Comparison of ENCODE assay signal across 8 cellular contexts in the genomic region with DNA sequence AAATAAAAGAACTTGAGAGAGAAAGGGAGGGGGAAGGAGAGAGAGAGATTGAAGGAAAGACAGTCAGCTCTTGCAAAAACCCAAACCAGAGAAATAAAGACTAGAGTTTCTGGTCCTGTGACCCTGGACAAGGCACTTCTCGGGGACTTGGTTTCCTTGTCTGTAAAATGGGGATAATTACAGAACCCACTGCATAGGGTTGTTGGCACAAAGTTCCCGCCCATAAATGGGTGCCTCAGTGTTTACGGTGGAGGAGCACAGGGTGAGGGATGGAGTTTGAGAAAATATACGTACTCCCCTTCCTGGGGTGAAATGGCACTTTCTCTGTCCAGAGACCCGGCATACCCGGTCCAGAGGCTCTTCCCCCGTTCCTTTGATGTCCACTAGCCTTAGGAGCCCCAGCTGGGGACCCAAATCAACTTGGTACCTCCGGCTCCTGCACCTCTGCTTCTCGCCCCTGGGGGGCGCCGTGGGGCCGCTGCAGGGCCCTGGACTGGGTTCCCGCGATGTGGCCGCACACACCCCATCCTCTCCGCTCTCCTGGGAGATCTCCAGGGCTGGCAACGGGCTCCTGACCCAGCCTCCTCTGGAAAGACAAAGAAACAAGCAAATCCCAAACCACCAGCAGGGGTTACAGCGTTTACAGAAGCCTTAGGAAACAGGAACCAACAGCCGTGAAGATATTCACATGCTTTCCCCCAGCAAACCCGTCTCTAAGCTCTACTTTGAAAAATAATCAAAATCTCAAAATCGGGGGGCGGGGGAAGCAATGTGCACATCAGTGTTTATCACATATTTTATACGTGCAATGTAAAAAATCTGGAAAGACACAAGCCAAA. TPM values are rescaled to one million over a fixed set of nuclear protein-coding genes. Genes with fewer than 3 reads are reported as not detected.
A peak's percentile ranks its signal among the peaks of the same experiment; 100 is the strongest.
DNase-seq lines count a peak whose midpoint lies in the region; ATAC-seq and TF ChIP-seq lines count a peak whose summit lies in the region.

No MANE protein-coding gene starts in this region.

- no peak overlapping the region for H3K4me3 Mint-ChIP-seq in activated CD8-positive, alpha-beta memory T cell treated with anti-CD3 and anti-CD28 coated beads, Interleukin-2, amount 10 ng/mL, durations not matched to agents 7 days and 5 days
- H3K4me3 Mint-ChIP-seq in endothelial cell (ENCODE audit: unreplicated experiment): no peak overlapping the region
- no peak overlapping the region for H3K4me3 Mint-ChIP-seq in stimulated activated effector memory CD8-positive, alpha-beta T cell treated with anti-CD3 and anti-CD28 coated beads, Interleukin-12 subunit alpha, Interleukin-12 subunit beta, amount 100 ng/mL, for 72 hours

- H3K36me3 ChIP-seq in BE2C (no peaks in the 10 kb centered on the region), mucosa of descending colon (ENCODE audit: low read depth) (no peaks in the 10 kb centered on the region)

- H3K4me1 ChIP-seq in BE2C (no peaks in the 10 kb centered on the region), mucosa of descending colon (ENCODE audit: low read depth) (no peaks in the 10 kb centered on the region)

- no peaks in the 10 kb centered on the region for H3K9me3 ChIP-seq in BE2C
- no peaks in the 10 kb centered on the region for H3K9me3 ChIP-seq in mucosa of descending colon

- intact Hi-C loops in mucosa of descending colon (cut with DNase I, micrococcal nuclease): no loop called here

- H3K4me3 ChIP-seq in BE2C (ENCODE audit: low read depth, low read length) (0 out of 2 replicates have a peak overlapping the region, but pooled peaks have one; percentile 10), mucosa of descending colon (no peak overlapping the region)

- H3K36me3 Mint-ChIP-seq in activated CD8-positive, alpha-beta memory T cell treated with anti-CD3 and anti-CD28 coated beads, Interleukin-2, amount 10 ng/mL, durations not matched to agents 7 days and 5 days: no peaks in the 10 kb centered on the region
- no peaks in the 10 kb centered on the region for H3K36me3 Mint-ChIP-seq in endothelial cell (ENCODE audit: low read depth, unreplicated experiment)
- H3K36me3 Mint-ChIP-seq in stimulated activated effector memory CD8-positive, alpha-beta T cell treated with anti-CD3 and anti-CD28 coated beads, Interleukin-12 subunit alpha, Interleukin-12 subunit beta, amount 100 ng/mL, for 72 hours: peaks cover 5% of the 10 kb centered on the region

- TF ChIP-seq CTCF in BE2C (IDR thresholded peaks at IDR 0.05; ENCODE audit: low read depth, low read length) (peak; percentile 96), endothelial cell (IDR thresholded peaks at IDR 0.05; ENCODE audit: unreplicated experiment) (peak; percentile 86), mucosa of descending colon (IDR thresholded peaks at IDR 0.05) (peak; percentile 94)

- DNase-seq in BE2C (peak; percentile 91), HEK293T (ENCODE audit: extremely low spot score) (peak; percentile 93), NOMO-1 treated with DMSO at 0.1 percent for 48 hours (lab: John Stamatoyannopoulos, UW; ENCODE audit: unreplicated experiment) (peak; percentile 49), endothelial cell (ENCODE audit: low spot score) (peak; percentile 79), mucosa of descending colon (peak; percentile 76 to 79 (median 76))
- peak; percentile 68 for DNase-seq in activated CD8-positive, alpha-beta memory T cell treated with anti-CD3 and anti-CD28 coated beads, Interleukin-2, amount 10 ng/mL, durations not matched to agents 7 days and 5 days
- DNase-seq in stimulated activated effector memory CD8-positive, alpha-beta T cell treated with anti-CD3 and anti-CD28 coated beads, Interleukin-12 subunit alpha, Interleukin-12 subunit beta, amount 100 ng/mL, for 72 hours (ENCODE audit: low spot score in 2 of 2): peak; percentile 66 to 78

- peaks cover 8% of the 10 kb centered on the region for H3K27me3 Mint-ChIP-seq in activated CD8-positive, alpha-beta memory T cell treated with anti-CD3 and anti-CD28 coated beads, Interleukin-2, amount 10 ng/mL, durations not matched to agents 7 days and 5 days
- no peaks in the 10 kb centered on the region for H3K27me3 Mint-ChIP-seq in endothelial cell (ENCODE audit: unreplicated experiment)

- H3K27me3 ChIP-seq in BE2C: no peaks in the 10 kb centered on the region

- no peak overlapping the region for H3K27ac Mint-ChIP-seq in activated CD8-positive, alpha-beta memory T cell treated with anti-CD3 and anti-CD28 coated beads, Interleukin-2, amount 10 ng/mL, durations not matched to agents 7 days and 5 days
- H3K27ac Mint-ChIP-seq in endothelial cell (ENCODE audit: unreplicated experiment): no peak overlapping the region
- no peak overlapping the region for H3K27ac Mint-ChIP-seq in stimulated activated effector memory CD8-positive, alpha-beta T cell treated with anti-CD3 and anti-CD28 coated beads, Interleukin-12 subunit alpha, Interleukin-12 subunit beta, amount 100 ng/mL, for 72 hours

- POLR2A ChIA-PET in HEK293T (lab: Yijun Ruan, JAX): interaction anchor here (1.0 kb wide), 2 partner anchors 11 to 12 kb away, joined by 3 read pairs; no protein-coding TSS in a partner anchor

- H3K4me1 Mint-ChIP-seq in activated CD8-positive, alpha-beta memory T cell treated with anti-CD3 and anti-CD28 coated beads, Interleukin-2, amount 10 ng/mL, durations not matched to agents 7 days and 5 days: peaks cover 2% of the 10 kb centered on the region
- peaks cover 2% of the 10 kb centered on the region for H3K4me1 Mint-ChIP-seq in endothelial cell (ENCODE audit: unreplicated experiment)
- peaks cover 5% of the 10 kb centered on the region for H3K4me1 Mint-ChIP-seq in stimulated activated effector memory CD8-positive, alpha-beta T cell treated with anti-CD3 and anti-CD28 coated beads, Interleukin-12 subunit alpha, Interleukin-12 subunit beta, amount 100 ng/mL, for 72 hours

- CTCF ChIA-PET in HEK293T (lab: Yijun Ruan, JAX): interaction anchor here (0.6 to 4.2 kb wide), 17 partner anchors 11 to 1206 kb away, joined by 3 to 25 read pairs (median 3); no protein-coding TSS in a partner anchor
- CTCF ChIA-PET in activated CD8-positive, alpha-beta memory T cell treated with anti-CD3 and anti-CD28 coated beads, Interleukin-2, amount 10 ng/mL, durations not matched to agents 7 days and 5 days (lab: Charles Lee): interaction anchor here (0.6 to 6.4 kb wide), 33 partner anchors 8 to 1145 kb away, joined by 3 to 81 read pairs (median 5); no protein-coding TSS in a partner anchor

- H3K9me3 Mint-ChIP-seq in activated CD8-positive, alpha-beta memory T cell treated with anti-CD3 and anti-CD28 coated beads, Interleukin-2, amount 10 ng/mL, durations not matched to agents 7 days and 5 days (ENCODE audit: low read depth): no peaks in the 10 kb centered on the region
- H3K9me3 Mint-ChIP-seq in endothelial cell (ENCODE audit: unreplicated experiment): no peaks in the 10 kb centered on the region
- no peaks in the 10 kb centered on the region for H3K9me3 Mint-ChIP-seq in stimulated activated effector memory CD8-positive, alpha-beta T cell treated with anti-CD3 and anti-CD28 coated beads, Interleukin-12 subunit alpha, Interleukin-12 subunit beta, amount 100 ng/mL, for 72 hours

- ATAC-seq in activated CD8-positive, alpha-beta memory T cell treated with anti-CD3 and anti-CD28 coated beads, Interleukin-2, amount 10 ng/mL, durations not matched to agents 7 days and 5 days: peak; percentile 94
- ATAC-seq in mucosa of descending colon: peak; percentile 94
- peak; percentile 82 for ATAC-seq in stimulated activated effector memory CD8-positive, alpha-beta T cell treated with anti-CD3 and anti-CD28 coated beads, Interleukin-12 subunit alpha, Interleukin-12 subunit beta, amount 100 ng/mL, for 72 hours
- no peak for ATAC-seq in GM18498 (IDR thresholded peaks at IDR 0.05; ENCODE audit: unreplicated experiment)

TF ChIP-seq in HEK293T, 16 proteins besides CTCF, POLR2A, EP300 and RAD21:
- peak; percentile 42; the same call in 1 of the 2 replicates for TF ChIP-seq ZNF384 (IDR thresholded peaks at IDR 0.05)
- no peak for TF ChIP-seq FOXK2 (IDR thresholded peaks at IDR 0.05)

RNA-seq across cellular contexts. Expression of a gene that starts 26.3 kb away (rescaled TPM):
- polyA plus RNA-seq in BE2C (2012; ENCODE audit: insufficient read depth, insufficient read length, low read depth): 1.4 TPM
- total RNA-seq in activated CD8-positive, alpha-beta memory T cell treated with anti-CD3 and anti-CD28 coated beads, Interleukin-2, amount 10 ng/mL, durations not matched to agents 7 days and 5 days: not detected
- 0.15 TPM for total RNA-seq in endothelial cell (ENCODE audit: unreplicated experiment)
- total RNA-seq in mucosa of descending colon: 10 to 100 TPM in 1 of 3 donors, 1 to 10 TPM in 2; 3.4 to 10.8 (median 5.2) TPM
